Comparison of ENCODE assay signal across 20 cellular contexts in genomic region chr13:113095146-113096051, GRCh38. TPM values are rescaled to one million over a fixed set of nuclear protein-coding genes. Genes with fewer than 3 reads are reported as not detected.
DNase-seq lines count a peak whose midpoint lies in the region; ATAC-seq and TF ChIP-seq lines count a peak whose summit lies in the region.
"Had no signal": no experiment of that assay in that cellular context is flagged by ENCODE, and none has a peak within 500 bp of the region (broad histone marks: within the 10 kb centered on the region; RNA-seq: fewer than 3 reads in every experiment).

No MANE protein-coding gene starts in this region.

- H3K36me3 Mint-ChIP-seq in glutamatergic neuron (ENCODE audit: unreplicated experiment), result no peaks in the 10 kb centered on the region
- H3K36me3 Mint-ChIP-seq in neural progenitor cell, result peaks cover 9% of the 10 kb centered on the region

- H3K4me3 ChIP-seq in heart right ventricle (no peak overlapping the region), neural progenitor cell (no peak overlapping the region)
- H3K4me3 ChIP-seq: MG63, SJCRH30 had no signal

- H3K27me3 ChIP-seq in heart right ventricle (peaks cover 0 to 3% (median 0%) of the 10 kb centered on the region in 7 donors), neural progenitor cell (no peaks in the 10 kb centered on the region)
- H3K27me3 ChIP-seq: SJCRH30 had no signal

- H3K27ac ChIP-seq in heart right ventricle (no peak overlapping the region), neural progenitor cell (no peak overlapping the region), RWPE1 (no peak overlapping the region)
- H3K27ac ChIP-seq: C4-2B, SJCRH30 had no signal

- H3K9me3 Mint-ChIP-seq in glutamatergic neuron (ENCODE audit: unreplicated experiment) (peaks cover 12% of the 10 kb centered on the region), neural progenitor cell (no peaks in the 10 kb centered on the region)

- no peak overlapping the region for H2AFZ ChIP-seq in neural progenitor cell (replicated peaks)

- H3K27me3 Mint-ChIP-seq in glutamatergic neuron (ENCODE audit: unreplicated experiment) (peaks cover 7% of the 10 kb centered on the region), neural progenitor cell (ENCODE audit: insufficient read depth, low read depth) (no peaks in the 10 kb centered on the region)

- H4K20me1 ChIP-seq in neural progenitor cell (ENCODE audit: low read depth), result no peaks in the 10 kb centered on the region

- H3K27ac Mint-ChIP-seq in glutamatergic neuron (ENCODE audit: unreplicated experiment), result peak overlapping the region; percentile 34
- peak overlapping the region; percentile 91 for H3K27ac Mint-ChIP-seq in neural progenitor cell

- H3K9me3 ChIP-seq in heart right ventricle (no peaks in the 10 kb centered on the region), neural progenitor cell (ENCODE audit: low read depth) (no peaks in the 10 kb centered on the region)
- H3K9me3 ChIP-seq: MG63, SJCRH30 had no signal

- H3K4me1 Mint-ChIP-seq in glutamatergic neuron (ENCODE audit: low read depth, unreplicated experiment) (peaks cover 16% of the 10 kb centered on the region), neural progenitor cell (peaks cover 16% of the 10 kb centered on the region)

- peaks cover 0 to 56% (median 0%) of the 10 kb centered on the region in 9 donors for H3K36me3 ChIP-seq in heart right ventricle
- H3K36me3 ChIP-seq in neural progenitor cell, result no peaks in the 10 kb centered on the region
- H3K36me3 ChIP-seq: MG63, SJCRH30 had no signal

- ATAC-seq in left ventricle myocardium superior (no peak), heart right ventricle (no peak), esophagus mucosa (no peak)

- intact Hi-C loops in left ventricle myocardium superior (cut with micrococcal nuclease), result no loop called here
- intact Hi-C loops in heart right ventricle (cut with DNase I), result no loop called here

- H3K4me3 Mint-ChIP-seq in glutamatergic neuron (ENCODE audit: unreplicated experiment), result peak overlapping the region; percentile 2
- peak overlapping the region; percentile 52 for H3K4me3 Mint-ChIP-seq in neural progenitor cell

- no peak overlapping the region for H3K4me2 ChIP-seq in neural progenitor cell

- no peak overlapping the region for H3K9ac ChIP-seq in neural progenitor cell

- H3F3A ChIP-seq in neural progenitor cell (ENCODE audit: low read depth), result no peaks in the 10 kb centered on the region

- DNase-seq in left ventricle myocardium superior (peak; percentile 21), heart right ventricle (no peak), glutamatergic neuron (no peak), neural progenitor cell (ENCODE audit: low spot score) (no peak), GM03348 (ENCODE audit: low spot score) (no peak), RWPE1 (ENCODE audit: low spot score) (no peak)
- DNase-seq: DMS53, GDM1, MG63, NCI-H1048, NCI-H1417 treated with DMSO at 0.1 percent for 48 hours, NCI-H187 treated with DMSO at 0.1 percent for 48 hours, NCI-H226, NCI-H510A treated with DMSO at 0.1 percent for 48 hours, NCI-H748 treated with DMSO at 0.1 percent for 48 hours, SJCRH30 had no signal

- H3K79me2 ChIP-seq in neural progenitor cell (ENCODE audit: low read depth), result no peaks in the 10 kb centered on the region

- H3K4me1 ChIP-seq in heart right ventricle, result no peaks in the 10 kb centered on the region
- no peaks in the 10 kb centered on the region for H3K4me1 ChIP-seq in neural progenitor cell

- CTCF ChIA-PET in RWPE1 (lab: Yijun Ruan, JAX), result interaction anchor here (0.6 kb wide), 1 partner anchor 282 kb away, joined by 5 read pairs; no protein-coding TSS in a partner anchor

- WGBS in heart right ventricle, 2 donors, result 90 to 93% methylated on average over 25 of the region's 25 CpGs

- TF ChIP-seq CTCF in heart right ventricle (IDR thresholded peaks at IDR 0.05) (no peak), glutamatergic neuron (IDR thresholded peaks at IDR 0.05; ENCODE audit: partially characterized antibody, unreplicated experiment) (no peak), neural progenitor cell (IDR thresholded peaks at IDR 0.05) (no peak), RWPE1 (conservative IDR thresholded peaks at IDR 0.05; ENCODE audit: low read depth) (no peak)

- POLR2A ChIA-PET in RWPE1 (lab: Yijun Ruan, JAX; ENCODE audit: low non-redundant PET), result no interaction called here

RNA-seq across cellular contexts. Expression of gene F7, which starts 10.2 kb away (rescaled TPM):
- not detected for total RNA-seq in left ventricle myocardium superior
- under 1 TPM in 3 of 10 donors, not detected in 7; 0.20 to 0.45 (median 0.31) TPM for total RNA-seq in heart right ventricle
- polyA plus RNA-seq in heart right ventricle, result under 1 TPM; 0.04 to 0.07 TPM
- not detected for total RNA-seq in glutamatergic neuron (ENCODE audit: unreplicated experiment)
- total RNA-seq in neural progenitor cell (ENCODE audit: low replicate concordance), result 0.50 TPM in 1 of 2 replicates, not detected in the other
- not detected for total RNA-seq in esophagus mucosa
- total RNA-seq: H4, LHCN-M2, SJCRH30 had no signal

RNA-seq across cellular contexts. Expression of gene F10, which starts 27.2 kb away (rescaled TPM):
- 7.1 TPM for total RNA-seq in left ventricle myocardium superior
- 10 to 100 TPM in 2 of 10 donors, 1 to 10 TPM in 8; 1.7 to 12.4 (median 6.3) TPM for total RNA-seq in heart right ventricle
- polyA plus RNA-seq in heart right ventricle, result 10 to 100 TPM in 1 of 2 donors, 1 to 10 TPM in 1; 4.6 to 15.1 TPM
- 0.74 TPM for total RNA-seq in glutamatergic neuron (ENCODE audit: unreplicated experiment)
- 2.0 and 6.8 TPM in 2 replicates for total RNA-seq in neural progenitor cell (ENCODE audit: low replicate concordance)
- 0.56 TPM for total RNA-seq in esophagus mucosa
- total RNA-seq: H4 had no signal
